26 cellular contexts compared by ENCODE assay signal in the genomic region with DNA sequence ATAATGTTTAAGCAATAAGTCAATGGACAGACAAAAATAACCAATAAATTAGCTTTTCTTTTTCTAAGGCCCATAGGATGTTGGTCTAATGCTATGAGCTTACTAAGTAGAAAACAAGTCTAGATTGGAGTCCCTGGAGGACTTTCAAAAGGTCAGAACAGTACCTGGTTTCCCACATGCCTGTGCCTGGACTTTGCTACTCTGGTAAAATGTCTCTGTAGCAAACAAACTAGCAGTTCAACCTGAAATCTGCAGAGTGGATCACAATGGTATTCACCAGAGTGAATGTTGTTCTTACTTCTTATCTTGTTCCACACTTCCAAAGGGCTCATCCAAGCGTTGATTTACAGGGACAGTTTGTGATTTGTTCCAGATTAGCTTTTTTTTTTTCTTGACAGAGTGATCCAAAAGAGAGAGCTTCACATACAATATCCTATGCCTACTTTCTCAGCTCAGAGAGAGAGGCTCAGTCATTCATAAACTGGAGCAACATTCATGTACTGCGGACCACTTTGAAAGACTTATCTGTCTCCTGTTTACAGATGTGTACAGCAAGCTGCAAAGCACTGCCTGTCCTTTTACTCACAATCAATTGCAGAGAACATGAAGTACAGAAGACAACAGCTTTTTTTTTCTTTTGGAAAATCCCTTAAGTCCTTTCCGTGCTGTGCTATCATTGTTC.
"Had no signal": no experiment of that assay in that cellular context is flagged by ENCODE, and none has a peak within 500 bp of the region (broad histone marks: within the 10 kb centered on the region; RNA-seq: fewer than 3 reads in every experiment).

No MANE protein-coding gene starts in this region.

- H3K27ac ChIP-seq: brain microvascular endothelial cell, cardiac muscle cell, WERI-Rb-1 had no signal

- H3K27me3 ChIP-seq: brain microvascular endothelial cell had no signal

- DNase-seq: activated CD4-positive, alpha-beta memory T cell treated with anti-CD3 and anti-CD28 coated beads, Interleukin-2, amount 10 ng/mL, durations not matched to agents 7 days and 5 days; activated CD4-positive, alpha-beta T cell treated with anti-CD3 and anti-CD28 coated beads for 36 hours; activated CD4-positive, alpha-beta T cell treated with anti-CD3 and anti-CD28 coated beads, Interleukin-2, amount 50 U/mL, for 1 hour; activated gamma-delta T cell; activated naive CD4-positive, alpha-beta T cell treated with anti-CD3 and anti-CD28 coated beads for 36 hours; activated T-cell treated with anti-CD3 and anti-CD28 coated beads for 4 hours; activated T-cell treated with anti-CD3 and anti-CD28 coated beads, Interleukin-2, amount 50 U/mL, for 48 hours; amygdala; brain microvascular endothelial cell; KG1; NCI-H1048; NCI-H1930; NCI-H2171; NCI-H345; NCI-H510A; NCI-H526 treated with DMSO at 0.1 percent for 48 hours; NK-92 treated with Interleukin-12 subunit alpha and Interleukin-12 subunit beta, amount 100 ng/mL, for 24 hours; OCI-M1; RPMI8226; SK-N-SH; T-helper 1 cell; WERI-Rb-1 had no signal

- H3K4me3 ChIP-seq: cardiac muscle cell had no signal

- H3K36me3 ChIP-seq: brain microvascular endothelial cell, cardiac muscle cell, WERI-Rb-1 had no signal

- H3K9ac ChIP-seq: SK-N-SH had no signal

- ATAC-seq: activated CD4-positive, alpha-beta T cell treated with anti-CD3 and anti-CD28 coated beads for 36 hours; activated T-helper 17 cell treated with anti-CD3 and anti-CD28 coated beads, Interleukin-2, amount 50 U/mL, for 72 hours; Panc1; Right ventricle myocardium inferior had no signal

- H3K9me3 ChIP-seq: SK-N-SH had no signal

- H3K4me2 ChIP-seq: SK-N-SH had no signal
